Comparison of ENCODE assay signal across 4 cellular contexts in genomic region chr1:179445593-179445992, GRCh38.
TF ChIP-seq lines count a peak whose summit lies in the region.

No MANE protein-coding gene starts in this region.

TF ChIP-seq in HepG2, 621 proteins besides CTCF, POLR2A, EP300 and RAD21 (continues in another document):
- no peak for TF ChIP-seq MBNL3 (CRISPR knock-in tag; conservative IDR thresholded peaks at IDR 0.05)
- no peak for TF ChIP-seq TFAP4 (IDR thresholded peaks at IDR 0.05; ENCODE audit: borderline replicate concordance, low read depth)
- no peak for TF ChIP-seq ZNF792 (CRISPR knock-in tag; IDR thresholded peaks at IDR 0.05)
- TF ChIP-seq MAFF (IDR thresholded peaks at IDR 0.05; ENCODE audit: low read depth, low read length) = peak; percentile 98
- no peak for TF ChIP-seq ZBTB43 (CRISPR knock-in tag; conservative IDR thresholded peaks at IDR 0.05)
- no peak for TF ChIP-seq TBX3 (IDR thresholded peaks at IDR 0.05; ENCODE audit: borderline replicate concordance)
- no peak for TF ChIP-seq KMT2B (CRISPR knock-in tag; IDR thresholded peaks at IDR 0.05)
- TF ChIP-seq MTERF4 (CRISPR knock-in tag; IDR thresholded peaks at IDR 0.05) = no peak
- TF ChIP-seq TOE1 (CRISPR knock-in tag; IDR thresholded peaks at IDR 0.05) = no peak
- TF ChIP-seq ZMYM2 (CRISPR knock-in tag; IDR thresholded peaks at IDR 0.05) = no peak
- TF ChIP-seq MAFK (conservative IDR thresholded peaks at IDR 0.05 in 1 of 2, IDR thresholded peaks at IDR 0.05 in 1 of 2; ENCODE audit: low read length in 2 of 2) = peak; percentile 97 to 99

TF ChIP-seq in IMR-90, 13 proteins besides CTCF, POLR2A, EP300 and RAD21:
- no peak for TF ChIP-seq USF2 (IDR thresholded peaks at IDR 0.05; ENCODE audit: low read depth, low read length)
- TF ChIP-seq MAFK (IDR thresholded peaks at IDR 0.05; ENCODE audit: low read depth, low read length) = peak; percentile 99

TF ChIP-seq in H1, 55 proteins besides CTCF, POLR2A, EP300 and RAD21:
- TF ChIP-seq MAFK (IDR thresholded peaks at IDR 0.05; ENCODE audit: low read depth, low read length) (peak; percentile 88; the same call in 1 of the 2 replicates), GABPA (IDR thresholded peaks at IDR 0.05; ENCODE audit: borderline replicate concordance, insufficient read depth, low read length) (no peak)
TF ChIP-seq in H1: peak in this region for 1.

TF ChIP-seq in SK-N-SH treated with all-trans-retinoic acid at 6 μM for 48 hours, 23 proteins besides CTCF, POLR2A, EP300 and RAD21:
- TF ChIP-seq CSRNP3 (CRISPR knock-in tag; IDR thresholded peaks at IDR 0.05) (no peak), ZNF8 (CRISPR knock-in tag; IDR thresholded peaks at IDR 0.05) (no peak)
TF ChIP-seq in SK-N-SH treated with all-trans-retinoic acid at 6 μM for 48 hours: peak in this region for 0.
